1 cellular context compared by ENCODE assay signal in the genomic region with DNA sequence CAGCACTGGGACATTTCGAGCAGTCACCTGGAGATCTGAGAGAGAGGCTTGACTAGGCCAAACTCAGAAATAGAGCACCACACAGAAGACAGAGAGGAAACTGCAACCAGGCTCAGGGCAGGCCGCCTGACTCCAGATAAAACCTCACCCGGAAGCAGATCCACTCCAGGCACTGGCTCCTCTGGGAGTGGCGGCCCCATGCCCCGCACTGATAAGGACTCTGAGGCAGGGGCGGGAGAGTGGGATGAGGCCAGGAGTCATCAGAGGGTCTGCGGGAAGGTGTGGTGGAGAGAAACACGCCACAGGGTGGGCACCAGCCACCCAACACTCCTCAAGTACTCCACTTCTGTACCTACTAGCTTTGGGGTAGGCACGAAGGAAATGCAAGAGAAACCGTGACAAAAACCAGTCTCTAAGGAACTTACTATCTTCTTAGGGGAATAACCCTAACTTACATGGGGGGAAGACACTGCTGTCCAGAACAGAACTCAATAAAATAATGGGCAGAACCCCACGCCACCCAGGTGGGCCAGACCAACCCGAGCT.
TF ChIP-seq lines count a peak whose summit lies in the region.

No MANE protein-coding gene starts in this region.

TF ChIP-seq in K562, 482 proteins besides CTCF, POLR2A, EP300 and RAD21 (continued from another document):
- TF ChIP-seq JUND (IDR thresholded peaks at IDR 0.05; ENCODE audit: borderline replicate concordance, low read depth, low read length): peak; percentile 3; the same call in 1 of the 2 replicates
- no peak; the same call in 2 of the 3 replicates for TF ChIP-seq JUND (tag; IDR thresholded peaks at IDR 0.05; ENCODE audit: borderline replicate concordance, low read depth, low read length)
- no peak for TF ChIP-seq FOXJ2 (tag; IDR thresholded peaks at IDR 0.05)
- no peak for TF ChIP-seq PPARD (CRISPR knock-in tag; IDR thresholded peaks at IDR 0.05)
- TF ChIP-seq BRF1 (IDR thresholded peaks at IDR 0.05; ENCODE audit: borderline replicate concordance, extremely low read depth, insufficient read length): no peak
- TF ChIP-seq CXXC5 (CRISPR knock-in tag; IDR thresholded peaks at IDR 0.05): peak; percentile 52
- no peak; the same call in 1 of the 2 replicates for TF ChIP-seq MYC (IDR thresholded peaks at IDR 0.05; ENCODE audit: low read depth, low read length)
- TF ChIP-seq MYC (CRISPR knock-in tag; IDR thresholded peaks at IDR 0.05; ENCODE audit: borderline replicate concordance, low read depth): no peak
